In the genomic region with DNA sequence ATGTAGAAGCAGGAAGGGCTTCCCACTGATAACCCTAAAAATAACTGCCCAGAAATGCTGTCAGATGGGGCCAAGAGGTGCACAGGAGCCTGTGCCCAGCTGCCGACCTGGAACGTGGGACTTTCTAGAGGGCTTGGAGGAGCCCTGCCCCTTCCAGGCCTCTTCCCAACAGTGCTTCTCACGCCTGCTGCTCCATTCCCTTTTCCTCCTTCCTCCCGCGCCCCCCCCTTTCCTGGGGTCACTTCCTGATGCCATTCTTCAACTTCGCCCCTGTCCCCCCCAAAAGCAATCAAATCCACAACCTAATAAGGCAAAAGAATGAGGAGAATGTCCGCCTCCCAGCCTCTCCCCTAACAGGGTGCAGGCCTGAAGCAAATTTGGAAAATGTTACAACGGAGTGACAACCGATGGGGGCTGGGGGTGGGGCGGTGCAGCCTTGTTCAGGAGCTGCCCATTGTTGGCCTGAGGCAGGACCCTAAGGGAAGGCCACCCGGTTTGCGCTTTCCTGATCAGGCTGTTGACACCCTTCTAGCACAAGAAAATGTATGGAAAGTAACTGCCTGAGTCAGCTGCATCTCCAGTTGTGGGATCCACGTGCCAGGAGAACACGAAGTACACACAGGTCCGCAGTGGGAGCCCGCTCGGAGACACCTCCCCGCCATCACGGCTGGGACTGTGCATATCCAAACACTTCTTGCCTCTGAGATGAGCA, we compare ENCODE assay signal across 7 cellular contexts. TPM values are rescaled to one million over a fixed set of nuclear protein-coding genes. Genes with fewer than 3 reads are reported as not detected.
A peak's percentile ranks its signal among the peaks of the same experiment; 100 is the strongest.
DNase-seq lines count a peak whose midpoint lies in the region; ATAC-seq and TF ChIP-seq lines count a peak whose summit lies in the region.

No MANE protein-coding gene starts in this region.

- WGBS in lung, 2 donors, result 36 to 47% methylated on average over 17 to 19 of the region's 19 CpGs
- 32 to 55% methylated on average over 3 to 19 of the region's 19 CpGs for WGBS in transverse colon (ENCODE audit: low coverage in 1 of 2), 2 donors

- intact Hi-C loops in transverse colon (cut with DNase I; ENCODE audit: low total_unique reads), result no loop called here

- TF ChIP-seq POLR2A in transverse colon (IDR thresholded peaks at IDR 0.05), result peak; percentile 33

- peaks cover 0 to 4% of the 10 kb centered on the region in 2 donors for H3K36me3 ChIP-seq in lung (ENCODE audit: control insufficient read depth in 2 of 2, insufficient read depth in 2 of 2, low read length in 2 of 2)
- no peaks in the 10 kb centered on the region for H3K36me3 ChIP-seq in transverse colon

- H3K27ac ChIP-seq in cingulate gyrus (ENCODE audit: low read depth, low read length), result peak overlapping the region; percentile 90
- H3K27ac ChIP-seq in lung (ENCODE audit: low read depth in 1 of 2, low read length in 1 of 2), result peak overlapping the region; percentile 94 to 95
- peak overlapping the region; percentile 99 to 100 (median 99) for H3K27ac ChIP-seq in transverse colon

- no peaks in the 10 kb centered on the region for H3K27me3 ChIP-seq in lung (ENCODE audit: control insufficient read depth, insufficient read depth)
- no peaks in the 10 kb centered on the region for H3K27me3 ChIP-seq in transverse colon

- ATAC-seq in lung (ENCODE audit: insufficient read depth, low FRiP score), result peak; percentile 35
- ATAC-seq in activated CD4-positive, CD25-positive, alpha-beta regulatory T cell treated with anti-CD3 and anti-CD28 coated beads, Interleukin-2, amount 50 U/mL, for 24 hours, result no peak

- H3K4me3 ChIP-seq in lung, result no peak overlapping the region
- no peak overlapping the region for H3K4me3 ChIP-seq in transverse colon

- no peak for TF ChIP-seq EP300 in transverse colon (IDR thresholded peaks at IDR 0.05; ENCODE audit: low read depth)

- TF ChIP-seq CTCF in lung (IDR thresholded peaks at IDR 0.05; ENCODE audit: control extremely low read depth, extremely low read depth), result no peak
- TF ChIP-seq CTCF in transverse colon (IDR thresholded peaks at IDR 0.05), result no peak

- H3K4me1 ChIP-seq in lung (ENCODE audit: control insufficient read depth in 2 of 2, insufficient read depth in 2 of 2, low read length in 2 of 2) (peaks cover 57 to 69% of the 10 kb centered on the region in 2 donors), transverse colon (peaks cover 95 to 100% (median 99%) of the 10 kb centered on the region in 4 donors)

- H3K9me3 ChIP-seq in lung (ENCODE audit: control insufficient read depth in 2 of 2, insufficient read depth in 1 of 2, low read length in 1 of 2) (no peaks in the 10 kb centered on the region), transverse colon (no peaks in the 10 kb centered on the region)

- in situ Hi-C loops in transverse colon (cut with MboI; ENCODE audit: low pct_ligation_motif_present in 1 of 4, low pct_unique_long_range_greater_than_20kb in 1 of 4, low sequenced_read_pairs in 3 of 4), result no loop called here

- DNase-seq in LoVo (ENCODE audit: low spot score), result peak; percentile 68
- peak; percentile 83 for DNase-seq in lung (ENCODE audit: low spot score)
- peak; percentile 57 for DNase-seq in transverse colon
- DNase-seq in DMS79 treated with DMSO at 0.1 percent for 48 hours (lab: John Stamatoyannopoulos, UW), result no peak
- DNase-seq in NCI-H1105 (lab: John Stamatoyannopoulos, UW), result no peak

RNA-seq across cellular contexts. Expression of a gene that starts 18.7 kb away (rescaled TPM):
- total RNA-seq in lung (100 to 1,000 TPM; 339 to 552 TPM), transverse colon (1,000 to 10,000 TPM in 1 of 4 donors, 100 to 1,000 TPM in 3; 458 to 1,080 (median 723) TPM)
- polyA plus RNA-seq in lung, result 100 to 1,000 TPM; 229 to 394 TPM

RNA-seq across cellular contexts. Expression of a gene that starts 47.1 kb away (rescaled TPM):
- total RNA-seq in lung (100 to 1,000 TPM; 142 to 243 TPM), transverse colon (100 to 1,000 TPM; 267 to 660 (median 460) TPM)
- 100 to 1,000 TPM; 266 to 344 TPM for polyA plus RNA-seq in lung

RNA-seq across cellular contexts. Expression of a gene that starts 48.4 kb away (rescaled TPM):
- total RNA-seq in lung (1 to 10 TPM; 4.0 to 9.8 TPM), transverse colon (10 to 100 TPM in 2 of 4 donors, 1 to 10 TPM in 1, not detected in 1; 4.0 to 49.0 (median 11.1) TPM)
- polyA plus RNA-seq in lung, result 10 to 100 TPM in 1 of 2 donors, 1 to 10 TPM in 1; 7.0 to 13.1 TPM

Comparison
In these comparisons a context has a peak if more than half of its experiments do, and no peak if none do; other contexts are left out.
1. DNase-seq: peak in LoVo (single experiment), lung (single experiment) and transverse colon (single experiment); none in DMS79 treated with DMSO at 0.1 percent for 48 hours (single experiment) and NCI-H1105 (single experiment).
2. Peak in every context shown above with its lines, with median percentiles within 50 percentile points of each other: H3K27ac ChIP-seq.